Comparison of ENCODE assay signal across 23 cellular contexts in the genomic region with DNA sequence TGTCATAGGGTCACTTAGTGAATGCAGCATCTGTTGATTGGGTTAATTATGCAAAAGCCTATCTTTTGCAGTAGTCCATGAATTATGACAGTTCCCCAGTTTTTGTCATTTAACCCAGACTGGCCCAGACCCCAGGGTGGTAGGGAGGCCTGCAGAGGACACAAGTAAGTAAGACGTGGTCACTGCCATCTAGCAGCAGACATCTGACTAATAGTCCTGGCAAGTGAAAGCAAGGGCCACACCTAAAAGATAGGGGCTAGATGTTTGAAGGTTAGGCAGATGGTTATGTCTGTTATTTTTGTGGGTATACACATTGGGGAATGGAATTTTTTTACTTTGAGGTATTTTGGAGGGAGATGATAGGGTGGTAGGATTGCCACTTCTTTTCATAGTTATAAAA. TPM values are rescaled to one million over a fixed set of nuclear protein-coding genes. Genes with fewer than 3 reads are reported as not detected.
DNase-seq lines count a peak whose midpoint lies in the region; ATAC-seq and TF ChIP-seq lines count a peak whose summit lies in the region.
"Had no signal": no experiment of that assay in that cellular context is flagged by ENCODE, and none has a peak within 500 bp of the region (broad histone marks: within the 10 kb centered on the region; RNA-seq: fewer than 3 reads in every experiment).

No MANE protein-coding gene starts in this region.

- H3K9me3 Mint-ChIP-seq in T-helper 1 cell treated with Interleukin-12 subunit alpha and Interleukin-12 subunit beta and Interleukin-4 antibody, amounts not matched to agents 30 μg/mL and 1 μg/mL, for 36 hours = no peaks in the 10 kb centered on the region
- H3K9me3 Mint-ChIP-seq in IgD-negative memory B cell (no peaks in the 10 kb centered on the region), activated B cell treated with CpG ODN at 0.5 μM for 24 hours (no peaks in the 10 kb centered on the region)
- peaks cover 0 to 2% (median 0%) of the 10 kb centered on the region in 11 donors for H3K9me3 Mint-ChIP-seq in naive thymus-derived CD4-positive, alpha-beta T cell
- H3K9me3 Mint-ChIP-seq: CD8-positive, alpha-beta memory T cell; HFFc6 had no signal

- no peak overlapping the region for H3K4me3 Mint-ChIP-seq in T-helper 1 cell treated with Interleukin-12 subunit alpha and Interleukin-12 subunit beta and Interleukin-4 antibody, amounts not matched to agents 30 μg/mL and 1 μg/mL, for 36 hours
- no peak overlapping the region for H3K4me3 Mint-ChIP-seq in IgD-negative memory B cell
- H3K4me3 Mint-ChIP-seq in activated B cell treated with CpG ODN at 0.5 μM for 24 hours = no peak overlapping the region
- no peak overlapping the region for H3K4me3 Mint-ChIP-seq in naive thymus-derived CD4-positive, alpha-beta T cell
- H3K4me3 Mint-ChIP-seq: CD8-positive, alpha-beta memory T cell; HFFc6 had no signal

- peaks cover 61% of the 10 kb centered on the region for H3K36me3 Mint-ChIP-seq in T-helper 1 cell treated with Interleukin-12 subunit alpha and Interleukin-12 subunit beta and Interleukin-4 antibody, amounts not matched to agents 30 μg/mL and 1 μg/mL, for 36 hours (ENCODE audit: low read depth)
- H3K36me3 Mint-ChIP-seq in IgD-negative memory B cell = peaks cover 21% of the 10 kb centered on the region
- H3K36me3 Mint-ChIP-seq in activated B cell treated with CpG ODN at 0.5 μM for 24 hours (ENCODE audit: low read depth) = peaks cover 80% of the 10 kb centered on the region
- peaks cover 34 to 58% (median 52%) of the 10 kb centered on the region in 5 donors for H3K36me3 Mint-ChIP-seq in naive thymus-derived CD4-positive, alpha-beta T cell

- no peak overlapping the region for H3K27ac ChIP-seq in naive thymus-derived CD4-positive, alpha-beta T cell (ENCODE audit: low read depth, low read length)
- H3K27ac ChIP-seq: 22Rv1, epithelial cell of prostate, heart left ventricle, right lobe of liver, tibial nerve had no signal

- no peaks in the 10 kb centered on the region for H3K27me3 ChIP-seq in naive thymus-derived CD4-positive, alpha-beta T cell (ENCODE audit: control insufficient read depth in 2 of 2, insufficient read depth in 2 of 2, low read length in 2 of 2)
- H3K27me3 ChIP-seq: heart left ventricle, right lobe of liver, tibial nerve had no signal

- peaks cover 32% of the 10 kb centered on the region for H3K4me1 Mint-ChIP-seq in T-helper 1 cell treated with Interleukin-12 subunit alpha and Interleukin-12 subunit beta and Interleukin-4 antibody, amounts not matched to agents 30 μg/mL and 1 μg/mL, for 36 hours (ENCODE audit: low read depth)
- H3K4me1 Mint-ChIP-seq in IgD-negative memory B cell (peaks cover 28 to 40% (median 32%) of the 10 kb centered on the region in 3 donors), activated B cell treated with CpG ODN at 0.5 μM for 24 hours (peaks cover 44% of the 10 kb centered on the region)
- peaks cover 14 to 51% (median 43%) of the 10 kb centered on the region in 7 donors for H3K4me1 Mint-ChIP-seq in naive thymus-derived CD4-positive, alpha-beta T cell

- no peak overlapping the region for H3K4me3 ChIP-seq in naive thymus-derived CD4-positive, alpha-beta T cell (ENCODE audit: low read length)
- H3K4me3 ChIP-seq: heart left ventricle, right lobe of liver, tibial nerve had no signal

- no peak for TF ChIP-seq CTCF in activated B cell treated with CpG ODN at 0.5 μM for 24 hours (IDR thresholded peaks at IDR 0.05)

- ATAC-seq in activated B cell treated with CpG ODN at 0.5 μM for 24 hours (ENCODE audit: low read depth) (no peak), HG03442 (IDR thresholded peaks at IDR 0.05; ENCODE audit: unreplicated experiment) (no peak)
- no peak for ATAC-seq in naive thymus-derived CD4-positive, alpha-beta T cell
- ATAC-seq: heart left ventricle, right lobe of liver had no signal

- POLR2A ChIA-PET in activated B cell treated with CpG ODN at 0.5 μM for 24 hours (lab: Charles Lee) = no interaction called here
- POLR2A ChIA-PET in naive thymus-derived CD4-positive, alpha-beta T cell (lab: Charles Lee) = interaction anchor here (1.1 to 1.7 kb wide), 3 partner anchors 21 to 33 kb away, joined by 3 to 5 read pairs (median 4); no protein-coding TSS in a partner anchor

- peaks cover 5 to 8% of the 10 kb centered on the region in 2 donors for H3K4me1 ChIP-seq in naive thymus-derived CD4-positive, alpha-beta T cell (ENCODE audit: control insufficient read depth in 2 of 2, insufficient read depth in 2 of 2, low read length in 2 of 2)
- H3K4me1 ChIP-seq: right lobe of liver had no signal

- peak overlapping the region; percentile 24 for H3K27ac Mint-ChIP-seq in T-helper 1 cell treated with Interleukin-12 subunit alpha and Interleukin-12 subunit beta and Interleukin-4 antibody, amounts not matched to agents 30 μg/mL and 1 μg/mL, for 36 hours
- H3K27ac Mint-ChIP-seq in IgD-negative memory B cell = peak overlapping the region in 2 of 3 donors; percentile 40 to 45
- peak overlapping the region; percentile 59 for H3K27ac Mint-ChIP-seq in activated B cell treated with CpG ODN at 0.5 μM for 24 hours
- peak overlapping the region in 7 of 9 donors; percentile 0 to 82 (median 51) for H3K27ac Mint-ChIP-seq in naive thymus-derived CD4-positive, alpha-beta T cell
- H3K27ac Mint-ChIP-seq: HFFc6 had no signal

- H3K9me3 ChIP-seq in naive thymus-derived CD4-positive, alpha-beta T cell (ENCODE audit: control insufficient read depth in 2 of 3, low read length in 3 of 3) = no peaks in the 10 kb centered on the region
- H3K9me3 ChIP-seq: heart left ventricle, right lobe of liver, tibial nerve had no signal

- intact Hi-C loops in activated B cell treated with CpG ODN at 0.5 μM for 24 hours (cut with micrococcal nuclease) = no loop called here
- intact Hi-C loops in naive thymus-derived CD4-positive, alpha-beta T cell (cut with micrococcal nuclease) = loop anchor here in 1 of 2 donors (5.0 kb wide), 1 partner anchor 46 kb away; no protein-coding TSS in a partner anchor

- no peaks in the 10 kb centered on the region for H3K27me3 Mint-ChIP-seq in T-helper 1 cell treated with Interleukin-12 subunit alpha and Interleukin-12 subunit beta and Interleukin-4 antibody, amounts not matched to agents 30 μg/mL and 1 μg/mL, for 36 hours (ENCODE audit: low read depth)
- H3K27me3 Mint-ChIP-seq in IgD-negative memory B cell (no peaks in the 10 kb centered on the region), activated B cell treated with CpG ODN at 0.5 μM for 24 hours (no peaks in the 10 kb centered on the region)
- no peaks in the 10 kb centered on the region for H3K27me3 Mint-ChIP-seq in naive thymus-derived CD4-positive, alpha-beta T cell
- H3K27me3 Mint-ChIP-seq: CD8-positive, alpha-beta memory T cell had no signal

- DNase-seq in T-helper 1 cell = no peak
- no peak for DNase-seq in activated B cell treated with CpG ODN at 0.5 μM for 24 hours
- DNase-seq in naive thymus-derived CD4-positive, alpha-beta T cell = no peak
- DNase-seq in HuH-7.5 (ENCODE audit: low spot score) = no peak
- DNase-seq in NCI-H1105 (lab: John Stamatoyannopoulos, UW) = no peak
- DNase-seq: activated naive CD4-positive, alpha-beta T cell treated with anti-CD3 and anti-CD28 coated beads, Interleukin-2, amount 50 U/mL, for 16 hours; activated T-cell treated with anti-CD3 and anti-CD28 coated beads, Interleukin-2, amount 50 U/mL, for 1 hour; aorta; CD8-positive, alpha-beta memory T cell; central memory CD4-positive, alpha-beta T cell; dermis blood vessel endothelial cell; heart left ventricle; HFFc6; NCI-H524 treated with DMSO at 0.1 percent for 48 hours; right lobe of liver; RPMI8226; T-helper 9 cell had no signal

- CTCF ChIA-PET in activated B cell treated with CpG ODN at 0.5 μM for 24 hours (lab: Charles Lee) = no interaction called here
- CTCF ChIA-PET in naive thymus-derived CD4-positive, alpha-beta T cell (lab: Charles Lee) = no interaction called here

- H3K36me3 ChIP-seq in naive thymus-derived CD4-positive, alpha-beta T cell (ENCODE audit: control insufficient read depth in 2 of 3, insufficient read depth in 3 of 3, low read length in 3 of 3) = peaks cover 13 to 69% (median 22%) of the 10 kb centered on the region in 3 experiments

RNA-seq across cellular contexts. Expression of gene RAB14, which starts 48.0 kb away (rescaled TPM):
- polyA plus RNA-seq in IgD-negative memory B cell = 35.7 TPM
- total RNA-seq in activated B cell treated with CpG ODN at 0.5 μM for 24 hours = 55.9 and 63.8 TPM in 2 replicates
- total RNA-seq in naive thymus-derived CD4-positive, alpha-beta T cell = 10 to 100 TPM; 43.9 to 66.5 (median 60.7) TPM
- polyA plus RNA-seq in naive thymus-derived CD4-positive, alpha-beta T cell = 10 to 100 TPM; 30.5 to 38.7 TPM
